ENCODE assay signal across 17 cellular contexts in the genomic region with DNA sequence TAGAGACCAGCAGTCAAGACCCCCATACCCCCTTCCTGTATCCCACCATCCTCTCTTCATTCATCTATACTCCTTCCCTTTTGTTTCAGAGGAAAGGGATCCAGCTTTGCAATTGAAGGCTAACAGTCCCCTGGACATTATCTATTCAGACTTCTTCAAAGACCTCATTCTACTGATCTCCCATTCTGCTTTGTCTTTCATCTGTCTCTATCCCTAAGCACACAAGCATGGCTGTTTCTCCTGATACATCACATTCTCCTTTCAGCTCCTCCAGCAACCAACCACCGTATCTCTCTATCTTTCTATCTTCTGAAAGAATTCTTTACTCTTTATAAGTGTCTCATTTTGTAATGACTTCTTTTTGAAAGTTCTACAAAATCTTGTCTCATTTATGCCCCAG. TPM values are rescaled to one million over a fixed set of nuclear protein-coding genes. Genes with fewer than 3 reads are reported as not detected.
DNase-seq lines count a peak whose midpoint lies in the region; ATAC-seq, FAIRE-seq and TF ChIP-seq lines count a peak whose summit lies in the region.
"Had no signal": no experiment of that assay in that cellular context is flagged by ENCODE, and none has a peak within 500 bp of the region (broad histone marks: within the 10 kb centered on the region; RNA-seq: fewer than 3 reads in every experiment).

No MANE protein-coding gene starts in this region.

- TF ChIP-seq POLR2A in HepG2 (IDR thresholded peaks at IDR 0.05; ENCODE audit: insufficient read depth in 1 of 2, low read depth in 2 of 2, low read length in 2 of 2) (no peak), right lobe of liver (IDR thresholded peaks at IDR 0.05) (no peak)

- TF ChIP-seq EP300 in HepG2 (IDR thresholded peaks at IDR 0.05; ENCODE audit: low read depth in 2 of 2, low read length in 2 of 2) (no peak), HepG2 (CRISPR knock-in tag; IDR thresholded peaks at IDR 0.05; ENCODE audit: borderline replicate concordance) (no peak)

- no peak for DNase-seq in HepG2 (ENCODE audit: low spot score)
- DNase-seq in right lobe of liver = no peak
- no peak for DNase-seq in chondrocyte (ENCODE audit: low spot score)
- no peak for DNase-seq in neural crest cell (ENCODE audit: low read depth, low spot score)
- DNase-seq in DMS153 treated with DMSO at 0.1 percent for 48 hours (lab: John Stamatoyannopoulos, UW; ENCODE audit: unreplicated experiment) = no peak
- DNase-seq in NCI-H1930 (lab: John Stamatoyannopoulos, UW) = no peak
- DNase-seq in occipital lobe (lab: John Stamatoyannopoulos, UW) = no peak
- no peak for DNase-seq in NCI-H2171 (lab: John Stamatoyannopoulos, UW)
- DNase-seq: AML-193; CD8-positive, alpha-beta memory T cell; DND-41; GDM1; H7 had no signal

- ATAC-seq in HepG2 = 0 out of 3 replicates have a peak, but pooled peaks have one; percentile 21
- no peak for ATAC-seq in right lobe of liver
- ATAC-seq: GM23338 had no signal

- POLR2A ChIA-PET in HepG2 (lab: Yijun Ruan, JAX) = interaction anchor here (1.1 kb wide), 1 partner anchor 9 kb away, joined by 3 read pairs; the partner anchor contains the start of gene ARHGAP17

- H3K27ac Mint-ChIP-seq in chondrocyte (ENCODE audit: unreplicated experiment) (peak overlapping the region; percentile 32), neural crest cell (ENCODE audit: unreplicated experiment) (peak overlapping the region; percentile 1)
- H3K27ac Mint-ChIP-seq: CD8-positive, alpha-beta memory T cell; GM23338 had no signal

- no peak overlapping the region for H3K9ac ChIP-seq in HepG2 (ENCODE audit: insufficient read depth, low read depth, low read length)
- H3K9ac ChIP-seq: BLaER1 had no signal

- no peak overlapping the region for H3K27ac ChIP-seq in HepG2 (ENCODE audit: extremely low read length, insufficient read depth, low read length)
- no peak overlapping the region for H3K27ac ChIP-seq in right lobe of liver
- H3K27ac ChIP-seq: 22Rv1, BLaER1 had no signal

- H3K4me1 ChIP-seq in HepG2 (ENCODE audit: insufficient read depth, low read length) = peaks cover 36% of the 10 kb centered on the region
- no peaks in the 10 kb centered on the region for H3K4me1 ChIP-seq in right lobe of liver

- H3K4me2 ChIP-seq in HepG2 (ENCODE audit: low read depth, low read length) = no peak overlapping the region
- H3K4me2 ChIP-seq: BLaER1, GM23338 had no signal

- H3K4me3 Mint-ChIP-seq in chondrocyte (ENCODE audit: unreplicated experiment) = no peak overlapping the region
- no peak overlapping the region for H3K4me3 Mint-ChIP-seq in neural crest cell
- H3K4me3 Mint-ChIP-seq: CD8-positive, alpha-beta memory T cell; GM23338 had no signal

- in situ Hi-C loops in HepG2 (cut with HindIII; ENCODE audit: extremely low pct_ligation_motif_present, low pct_unique_long_range_greater_than_20kb) = no loop called here

- H3K9me3 Mint-ChIP-seq in chondrocyte (ENCODE audit: low read depth) = no peaks in the 10 kb centered on the region
- no peaks in the 10 kb centered on the region for H3K9me3 Mint-ChIP-seq in neural crest cell
- H3K9me3 Mint-ChIP-seq: CD8-positive, alpha-beta memory T cell; GM23338 had no signal

- 0 out of 5 replicates have a peak, but pooled peaks cover 0 to 4% of the 10 kb centered on the region in 2 experiments for H3K27me3 ChIP-seq in HepG2 (ENCODE audit: control insufficient read depth in 1 of 2, insufficient read depth in 2 of 2, low read length in 2 of 2)
- H3K27me3 ChIP-seq in right lobe of liver = no peaks in the 10 kb centered on the region
- H3K27me3 ChIP-seq: BLaER1 had no signal

- H3K9me3 ChIP-seq in HepG2 (ENCODE audit: low read length) (no peaks in the 10 kb centered on the region), right lobe of liver (no peaks in the 10 kb centered on the region)
- H3K9me3 ChIP-seq: BLaER1 had no signal

- no peaks in the 10 kb centered on the region for H4K20me1 ChIP-seq in HepG2 (ENCODE audit: insufficient read depth, low read length)
- H4K20me1 ChIP-seq: BLaER1 had no signal

- peak; percentile 62 for FAIRE-seq in HepG2 (lab: Jason Lieb, UNC)
- FAIRE-seq: GM12892 had no signal

- no peaks in the 10 kb centered on the region for H3K79me2 ChIP-seq in HepG2 (ENCODE audit: insufficient read depth, low read length)

- no peak overlapping the region for H2AFZ ChIP-seq in HepG2 (ENCODE audit: low read length)
- H2AFZ ChIP-seq: GM23338 had no signal

- 2% methylated on average over 1 of the region's 1 CpG for WGBS in HepG2 (ENCODE audit: low lambda C conversion rate)
- 80% methylated on average over 1 of the region's 1 CpG for WGBS in right lobe of liver (ENCODE audit: insufficient coverage, low coverage, low lambda C conversion rate, missing lambda C conversion rate)

- no peak overlapping the region for H3K4me3 ChIP-seq in HepG2 (replicated peaks in 1 of 3; ENCODE audit: insufficient read depth in 1 of 3, low read depth in 2 of 3, low read length in 3 of 3)
- H3K4me3 ChIP-seq in right lobe of liver = no peak overlapping the region
- H3K4me3 ChIP-seq: BLaER1, GM23338 had no signal

- TF ChIP-seq CTCF in HepG2 (CRISPR knock-in tag; IDR thresholded peaks at IDR 0.05) (no peak), right lobe of liver (IDR thresholded peaks at IDR 0.05) (no peak), chondrocyte (IDR thresholded peaks at IDR 0.05) (no peak), neural crest cell (conservative IDR thresholded peaks at IDR 0.05) (no peak)

- H3K27me3 Mint-ChIP-seq in chondrocyte (ENCODE audit: low read depth) = no peaks in the 10 kb centered on the region
- H3K27me3 Mint-ChIP-seq in neural crest cell (ENCODE audit: low read depth) = peaks cover 24% of the 10 kb centered on the region

- no TSS peak for BruUV-seq in HepG2 (replicated peaks; lab: Mats Ljungman, UMichigan)

- H3K4me1 Mint-ChIP-seq in chondrocyte (ENCODE audit: low read depth) (peaks cover 8% of the 10 kb centered on the region), neural crest cell (peaks cover 5% of the 10 kb centered on the region)
- H3K4me1 Mint-ChIP-seq: GM23338 had no signal

- H3K36me3 ChIP-seq in HepG2 (replicated peaks in 1 of 2; ENCODE audit: control insufficient read depth in 1 of 2, insufficient read depth in 2 of 2, low read length in 2 of 2) (no peaks in the 10 kb centered on the region), right lobe of liver (no peaks in the 10 kb centered on the region)
- H3K36me3 ChIP-seq: BLaER1 had no signal

- no peaks in the 10 kb centered on the region for H3K36me3 Mint-ChIP-seq in chondrocyte (ENCODE audit: low read depth)
- no peaks in the 10 kb centered on the region for H3K36me3 Mint-ChIP-seq in neural crest cell (ENCODE audit: low read depth)
- H3K36me3 Mint-ChIP-seq: CD8-positive, alpha-beta memory T cell had no signal

- intact Hi-C loops in HepG2 (cut with micrococcal nuclease; ENCODE audit: unreplicated experiment) (no loop called here), right lobe of liver (cut with DNase I) (no loop called here)

- TF ChIP-seq RAD21 in HepG2 (CRISPR knock-in tag; IDR thresholded peaks at IDR 0.05) = no peak

- CTCF ChIA-PET in HepG2 (lab: Yijun Ruan, JAX; ENCODE audit: low intra/inter-chr PET ratio, low total read pairs) = no interaction called here

TF ChIP-seq in HepG2, 621 proteins besides CTCF, POLR2A, EP300 and RAD21 (continues in another document):
- no peak for TF ChIP-seq ZNF274 (CRISPR knock-in tag; IDR thresholded peaks at IDR 0.05)
- TF ChIP-seq HINFP (CRISPR knock-in tag; IDR thresholded peaks at IDR 0.05; ENCODE audit: low read depth) = no peak
- TF ChIP-seq SP1 (IDR thresholded peaks at IDR 0.05) = no peak
- no peak for TF ChIP-seq SP1 (CRISPR knock-in tag; IDR thresholded peaks at IDR 0.05)
- no peak for TF ChIP-seq ZNF788 (CRISPR knock-in tag; IDR thresholded peaks at IDR 0.05; ENCODE audit: borderline replicate concordance)
- no peak for TF ChIP-seq ZMYM3 (CRISPR knock-in tag; IDR thresholded peaks at IDR 0.05)
- no peak for TF ChIP-seq RFX1 (IDR thresholded peaks at IDR 0.05)
- no peak for TF ChIP-seq ZNF343 (CRISPR knock-in tag; IDR thresholded peaks at IDR 0.05)
- no peak for TF ChIP-seq NFYB (CRISPR knock-in tag; IDR thresholded peaks at IDR 0.05)

RNA-seq across cellular contexts. Expression of gene ARHGAP17, which starts 9.7 kb away (rescaled TPM):
- total RNA-seq in HepG2 (2016; rRNA removed; fragmentation: Illumina TruSeq; extraction: Trizol) (24.6 and 43.8 TPM in 2 replicates), right lobe of liver (10 to 100 TPM; 20.9 to 33.9 (median 26.3) TPM), chondrocyte (74.7 to 85.4 TPM (median 75.2 TPM) in 3 replicates), neural crest cell (95.8 and 98.7 TPM in 2 replicates), occipital lobe (22.3 TPM)
- 13.5 and 14.6 TPM in 2 replicates for total RNA-seq in HepG2 (2016; cell fraction: cytosol; rRNA removed; fragmentation: Illumina TruSeq; extraction: Trizol; ENCODE audit: low read depth)
- total RNA-seq in HepG2 (2016; cell fraction: insoluble cytoplasmic fraction; rRNA removed; fragmentation: Illumina TruSeq; extraction: Trizol) = 22.9 and 34.1 TPM in 2 replicates
- total RNA-seq in HepG2 (2016; cell fraction: membrane; rRNA removed; fragmentation: Illumina TruSeq; extraction: Trizol) = 38.2 and 42.2 TPM in 2 replicates
- total RNA-seq in HepG2 (2016; cell fraction: nucleus; rRNA removed; fragmentation: Illumina TruSeq; extraction: Trizol) = 51.5 and 56.4 TPM in 2 replicates
- polyA plus RNA-seq in HepG2 (2011; rRNA removed) = 18.7 and 20.8 TPM in 2 replicates
- polyA plus RNA-seq in HepG2 (2011; cell fraction: cytosol; rRNA removed) = 12.9 and 15.6 TPM in 2 replicates
- 45.1 and 48.7 TPM in 2 replicates for polyA plus RNA-seq in HepG2 (2011; cell fraction: nucleus; rRNA removed)
- 43.9 and 44.3 TPM in 2 replicates for polyA plus RNA-seq in HepG2 (2012)
- 13.4 and 14.4 TPM in 2 replicates for polyA plus RNA-seq in HepG2 (2016; cell fraction: cytosol; fragmentation: Illumina TruSeq; extraction: Trizol; ENCODE audit: low read depth)
- 50.2 and 64.9 TPM in 2 replicates for polyA plus RNA-seq in HepG2 (2016; cell fraction: insoluble cytoplasmic fraction; fragmentation: Illumina TruSeq; extraction: Trizol; ENCODE audit: low read depth)
- 28.7 and 35.1 TPM in 2 replicates for polyA plus RNA-seq in HepG2 (2016; cell fraction: membrane; fragmentation: Illumina TruSeq; extraction: Trizol; ENCODE audit: low read depth)
- 76.7 and 80.0 TPM in 2 replicates for polyA plus RNA-seq in HepG2 (2016; cell fraction: nucleus; fragmentation: Illumina TruSeq; extraction: Trizol; ENCODE audit: insufficient read depth, low read depth)
- 32.6 and 34.6 TPM in 2 replicates for polyA minus RNA-seq in HepG2 (2011; rRNA and poly(A)+ RNA removed; ENCODE audit: low replicate concordance)
- 25.9 and 33.1 TPM in 2 replicates for polyA minus RNA-seq in HepG2 (2011; cell fraction: cytosol; rRNA and poly(A)+ RNA removed)
- 83.6 and 90.6 TPM in 2 replicates for polyA minus RNA-seq in HepG2 (2011; cell fraction: nucleus; rRNA and poly(A)+ RNA removed)
